ENCODE assay signal across 8 cellular contexts in genomic region chr14:55052259-55052930, GRCh38. TPM values are rescaled to one million over a fixed set of nuclear protein-coding genes. Genes with fewer than 3 reads are reported as not detected.
DNase-seq lines count a peak whose midpoint lies in the region; ATAC-seq and TF ChIP-seq lines count a peak whose summit lies in the region.

No MANE protein-coding gene starts in this region.

- H3K27ac ChIP-seq in gastrocnemius medialis = peak overlapping the region; percentile 98 to 100 (median 99)

- H3K4me1 Mint-ChIP-seq in T-helper 1 cell treated with Interleukin-12 subunit alpha and Interleukin-12 subunit beta and Interleukin-4 antibody, amounts not matched to agents 30 μg/mL and 1 μg/mL, for 36 hours (ENCODE audit: low read depth) = peaks cover 32% of the 10 kb centered on the region
- peaks cover 30% of the 10 kb centered on the region for H3K4me1 Mint-ChIP-seq in WTC11

- CTCF ChIA-PET in WTC11 (lab: Charles Lee) = interaction anchor here (1.4 to 3.1 kb wide), 5 partner anchors 13 to 86 kb away, joined by 8 to 43 read pairs (median 12); partner anchors contain the start of genes SOCS4 and WDHD1

- H3K4me3 ChIP-seq in foreskin fibroblast (ENCODE audit: low read depth in 1 of 2, low read length in 2 of 2) (peak overlapping the region; percentile 78 to 99), gastrocnemius medialis (peak overlapping the region; percentile 92 to 97 (median 96))

- no peaks in the 10 kb centered on the region for H3K27me3 Mint-ChIP-seq in T-helper 1 cell treated with Interleukin-12 subunit alpha and Interleukin-12 subunit beta and Interleukin-4 antibody, amounts not matched to agents 30 μg/mL and 1 μg/mL, for 36 hours (ENCODE audit: low read depth)
- no peaks in the 10 kb centered on the region for H3K27me3 Mint-ChIP-seq in WTC11 (ENCODE audit: low read depth)

- DNase-seq in T-helper 1 cell (no peak), WTC11 (ENCODE audit: low spot score) (no peak), foreskin fibroblast (no peak), gastrocnemius medialis (no peak), anterior cingulate cortex (lab: John Stamatoyannopoulos, UW) (no peak), NCI-H2081 (lab: John Stamatoyannopoulos, UW) (no peak)

- peak overlapping the region; percentile 91 for H3K4me3 Mint-ChIP-seq in T-helper 1 cell treated with Interleukin-12 subunit alpha and Interleukin-12 subunit beta and Interleukin-4 antibody, amounts not matched to agents 30 μg/mL and 1 μg/mL, for 36 hours
- peak overlapping the region; percentile 93 for H3K4me3 Mint-ChIP-seq in WTC11

- ATAC-seq in HG02840 (IDR thresholded peaks at IDR 0.05; ENCODE audit: low FRiP score, unreplicated experiment) = peak; percentile 23
- ATAC-seq in WTC11 = no peak
- no peak for ATAC-seq in gastrocnemius medialis

- no peaks in the 10 kb centered on the region for H3K9me3 Mint-ChIP-seq in T-helper 1 cell treated with Interleukin-12 subunit alpha and Interleukin-12 subunit beta and Interleukin-4 antibody, amounts not matched to agents 30 μg/mL and 1 μg/mL, for 36 hours
- no peaks in the 10 kb centered on the region for H3K9me3 Mint-ChIP-seq in WTC11

- no peaks in the 10 kb centered on the region for H3K36me3 ChIP-seq in gastrocnemius medialis

- intact Hi-C loops in gastrocnemius medialis (cut with DNase I; ENCODE audit: low total_unique reads) = loop anchor here (1.0 to 5.0 kb wide), 2 partner anchors 25 to 35 kb away; partner anchors contain the start of genes SOCS4 and WDHD1

- POLR2A ChIA-PET in WTC11 (lab: Charles Lee) = interaction anchor here (0.9 to 3.1 kb wide), 4 partner anchors 11 to 87 kb away, joined by 3 to 44 read pairs (median 4); partner anchors contain the start of genes SOCS4 and WDHD1

- in situ Hi-C loops in gastrocnemius medialis (cut with MboI; ENCODE audit: low sequenced_read_pairs in 4 of 4) = no loop called here

- no peak for TF ChIP-seq POLR2A in gastrocnemius medialis (IDR thresholded peaks at IDR 0.05)

- H3K4me1 ChIP-seq in gastrocnemius medialis = peaks cover 17 to 31% of the 10 kb centered on the region in 2 donors

- no peaks in the 10 kb centered on the region for H3K9me3 ChIP-seq in gastrocnemius medialis

- peaks cover 18% of the 10 kb centered on the region for H3K36me3 Mint-ChIP-seq in T-helper 1 cell treated with Interleukin-12 subunit alpha and Interleukin-12 subunit beta and Interleukin-4 antibody, amounts not matched to agents 30 μg/mL and 1 μg/mL, for 36 hours (ENCODE audit: low read depth)
- peaks cover 8% of the 10 kb centered on the region for H3K36me3 Mint-ChIP-seq in WTC11

- TF ChIP-seq CTCF in WTC11 (IDR thresholded peaks at IDR 0.05) (no peak), foreskin fibroblast (IDR thresholded peaks at IDR 0.05; ENCODE audit: low read depth, low read length) (no peak), gastrocnemius medialis (IDR thresholded peaks at IDR 0.05 in 4 of 5, conservative IDR thresholded peaks at IDR 0.05 in 1 of 5) (no peak)

- H3K27ac Mint-ChIP-seq in T-helper 1 cell treated with Interleukin-12 subunit alpha and Interleukin-12 subunit beta and Interleukin-4 antibody, amounts not matched to agents 30 μg/mL and 1 μg/mL, for 36 hours = peak overlapping the region; percentile 92
- peak overlapping the region; percentile 98 for H3K27ac Mint-ChIP-seq in WTC11

- H3K27me3 ChIP-seq in gastrocnemius medialis = no peaks in the 10 kb centered on the region

TF ChIP-seq in WTC11, 78 proteins besides CTCF, POLR2A, EP300 and RAD21:
- TF ChIP-seq IRF2 (CRISPR knock-in tag; IDR thresholded peaks at IDR 0.05; ENCODE audit: borderline replicate concordance, low read depth) (no peak), SMAD4 (CRISPR knock-in tag; IDR thresholded peaks at IDR 0.05) (no peak), NFYB (CRISPR knock-in tag; conservative IDR thresholded peaks at IDR 0.05; ENCODE audit: low read depth) (no peak), CREM (CRISPR knock-in tag; IDR thresholded peaks at IDR 0.05) (no peak), ATF6 (CRISPR knock-in tag; IDR thresholded peaks at IDR 0.05) (no peak), ZNF425 (CRISPR knock-in tag; conservative IDR thresholded peaks at IDR 0.05) (0 out of 2 replicates have a peak, but pooled peaks have one; percentile 66)

RNA-seq across cellular contexts. Expression of gene MAPK1IP1L, which starts 0.9 kb away (rescaled TPM):
- 97.9 to 107 TPM (median 107 TPM) in 3 replicates for total RNA-seq in WTC11 (2021)
- total RNA-seq in gastrocnemius medialis = 10 to 100 TPM; 49.9 to 91.4 (median 68.0) TPM

RNA-seq across cellular contexts. Expression of gene SOCS4, which starts 25.4 kb away (rescaled TPM):
- total RNA-seq in WTC11 (2021) = 20.7 to 21.3 TPM (median 21.2 TPM) in 3 replicates
- 10 to 100 TPM in 3 of 4 donors, 1 to 10 TPM in 1; 9.7 to 19.3 (median 14.3) TPM for total RNA-seq in gastrocnemius medialis

RNA-seq across cellular contexts. Expression of gene WDHD1, which starts 25.5 kb away (rescaled TPM):
- 64.4 to 76.1 TPM (median 67.3 TPM) in 3 replicates for total RNA-seq in WTC11 (2021)
- 1 to 10 TPM in 2 of 4 donors, under 1 TPM in 2; 0.72 to 1.2 (median 1.0) TPM for total RNA-seq in gastrocnemius medialis

Comparison
In these comparisons a context has a peak if more than half of its experiments do, and no peak if none do; other contexts are left out.
1. RNA of gene WDHD1, which starts 25.5 kb away (total RNA-seq): 64.4 to 76.1 TPM in WTC11; 0.72 to 1.2 TPM in gastrocnemius medialis; every median in the first group is over 10 times any median in the second.